25 cellular contexts compared by ENCODE assay signal in the genomic region with DNA sequence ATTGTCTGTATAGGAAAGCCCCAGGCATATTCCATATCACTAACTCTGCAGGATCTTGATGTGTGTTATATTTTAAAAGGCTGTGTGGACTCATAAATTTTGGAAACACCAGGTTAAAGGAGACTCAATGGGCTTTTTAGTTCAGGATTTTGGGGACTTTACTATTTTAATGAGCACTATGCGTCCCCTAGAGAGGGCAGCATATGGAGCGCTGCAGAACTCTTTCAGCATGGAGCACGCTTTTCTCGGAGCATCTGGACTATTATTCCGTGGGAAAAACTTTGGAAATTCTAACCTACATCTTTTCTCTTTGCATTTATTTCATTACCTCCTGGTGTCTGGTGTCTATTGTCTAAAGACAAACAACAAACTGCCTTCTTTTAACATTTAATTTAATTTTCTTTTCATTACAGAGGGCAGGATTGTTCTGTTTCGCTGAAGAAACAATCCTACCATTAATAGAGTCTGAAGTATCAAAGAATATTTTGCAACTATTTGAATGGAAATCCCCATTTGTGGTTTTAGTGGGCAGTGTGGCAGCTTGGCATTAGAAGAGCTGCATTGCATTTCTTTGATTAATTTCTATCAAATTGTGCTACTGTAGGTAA.
"Had no signal": no experiment of that assay in that cellular context is flagged by ENCODE, and none has a peak within 500 bp of the region (broad histone marks: within the 10 kb centered on the region; RNA-seq: fewer than 3 reads in every experiment).

No MANE protein-coding gene starts in this region.

- H3K4me1 ChIP-seq: foreskin keratinocyte, left ventricle myocardium inferior, pancreas, psoas muscle, right atrium auricular region, spleen, upper lobe of left lung had no signal

- DNase-seq: activated CD4-positive, alpha-beta T cell treated with anti-CD3 and anti-CD28 coated beads for 1 hour; activated gamma-delta T cell treated with Interleukin-2 at 50 U/mL for 16 hours; activated T-cell treated with anti-CD3 and anti-CD28 coated beads, Interleukin-2, amount 50 U/mL, for 1 hour; anterior cingulate cortex; caudate nucleus; effector CD8-positive, alpha-beta T cell; erythroblast; foreskin keratinocyte; hippocampal formation; left ventricle myocardium inferior; midbrain; pancreas; psoas muscle; spleen; stimulated activated CD4-positive, alpha-beta T cell treated with anti-CD3 and anti-CD28 coated beads, Interleukin-4, amount 100 ng/mL, for 24 hours; stimulated activated naive CD4-positive, alpha-beta T cell treated with Interleukin-2 at 50 U/mL for 16 hours; T-helper 2 cell; upper lobe of left lung; WERI-Rb-1 had no signal

- FAIRE-seq: pancreas had no signal

- H3K27ac Mint-ChIP-seq: activated naive CD4-positive, alpha-beta T cell treated with anti-CD3 and anti-CD28 coated beads, Interleukin-2, amount 50 U/mL, for 24 hours; brain; dendritic cell treated with granulocyte-macrophage colony-stimulating factor and Interleukin-4, amounts not matched to agents 40 ng/mL and 50 ng/mL, for 4 days; natural killer cell treated with Interleukin-12 subunit alpha and Interleukin-12 subunit beta and Interleukin-15 and Interleukin-18, amount 100 ng/mL, for 72 hours had no signal

- H3K36me3 Mint-ChIP-seq: activated naive CD4-positive, alpha-beta T cell treated with anti-CD3 and anti-CD28 coated beads, Interleukin-2, amount 50 U/mL, for 24 hours; brain; natural killer cell treated with Interleukin-12 subunit alpha and Interleukin-12 subunit beta and Interleukin-15 and Interleukin-18, amount 100 ng/mL, for 72 hours had no signal

- H3K4me3 ChIP-seq: left ventricle myocardium inferior, pancreas, psoas muscle, right atrium auricular region, spleen, upper lobe of left lung had no signal

- H3K9me3 Mint-ChIP-seq: activated naive CD4-positive, alpha-beta T cell treated with anti-CD3 and anti-CD28 coated beads, Interleukin-2, amount 50 U/mL, for 24 hours had no signal

- H3K4me3 Mint-ChIP-seq: activated naive CD4-positive, alpha-beta T cell treated with anti-CD3 and anti-CD28 coated beads, Interleukin-2, amount 50 U/mL, for 24 hours; brain; dendritic cell treated with granulocyte-macrophage colony-stimulating factor and Interleukin-4, amounts not matched to agents 40 ng/mL and 50 ng/mL, for 4 days; natural killer cell treated with Interleukin-12 subunit alpha and Interleukin-12 subunit beta and Interleukin-15 and Interleukin-18, amount 100 ng/mL, for 72 hours had no signal

- H3K4me1 Mint-ChIP-seq: activated naive CD4-positive, alpha-beta T cell treated with anti-CD3 and anti-CD28 coated beads, Interleukin-2, amount 50 U/mL, for 24 hours had no signal

- H3K36me3 ChIP-seq: left ventricle myocardium inferior, neutrophil, pancreas, right atrium auricular region, spleen, upper lobe of left lung, WERI-Rb-1 had no signal

- H3K27me3 Mint-ChIP-seq: activated naive CD4-positive, alpha-beta T cell treated with anti-CD3 and anti-CD28 coated beads, Interleukin-2, amount 50 U/mL, for 24 hours; brain; dendritic cell treated with granulocyte-macrophage colony-stimulating factor and Interleukin-4, amounts not matched to agents 40 ng/mL and 50 ng/mL, for 4 days; natural killer cell treated with Interleukin-12 subunit alpha and Interleukin-12 subunit beta and Interleukin-15 and Interleukin-18, amount 100 ng/mL, for 72 hours had no signal

- H3K27me3 ChIP-seq: foreskin keratinocyte, neutrophil, pancreas, right atrium auricular region, spleen, upper lobe of left lung had no signal

- H3K9me3 ChIP-seq: neutrophil, pancreas, psoas muscle, right atrium auricular region, spleen, upper lobe of left lung had no signal

- ATAC-seq: foreskin keratinocyte; natural killer cell treated with Interleukin-12 subunit alpha and Interleukin-12 subunit beta and Interleukin-15 and Interleukin-18, amount 100 ng/mL, for 72 hours; pancreas; psoas muscle had no signal

- H3K27ac ChIP-seq: foreskin keratinocyte, left ventricle myocardium inferior, neutrophil, pancreas, psoas muscle, right atrium auricular region, spleen, upper lobe of left lung, WERI-Rb-1 had no signal
